Comparison of ENCODE assay signal across 14 cellular contexts in the genomic region with DNA sequence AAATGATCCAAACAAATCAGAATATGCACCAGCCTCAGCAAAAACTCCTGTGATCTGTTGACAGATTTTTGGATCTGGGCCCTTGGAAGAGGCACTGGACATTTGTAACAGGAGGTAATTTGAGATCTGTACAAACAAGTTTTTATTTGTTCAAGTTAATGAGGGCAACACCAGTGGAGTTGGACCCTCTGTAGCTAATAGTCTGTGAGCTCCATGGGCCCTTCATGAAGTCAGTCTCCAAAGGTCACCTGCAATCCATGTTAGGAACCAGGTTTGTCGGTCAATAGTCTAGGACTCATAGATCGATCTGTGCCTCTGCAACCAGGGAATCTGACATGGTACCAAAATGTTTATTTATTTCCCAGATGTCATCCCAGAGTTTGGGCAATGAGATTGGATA. TPM values are rescaled to one million over a fixed set of nuclear protein-coding genes. Genes with fewer than 3 reads are reported as not detected.
DNase-seq lines count a peak whose midpoint lies in the region; ATAC-seq lines count a peak whose summit lies in the region.
"Had no signal": no experiment of that assay in that cellular context is flagged by ENCODE, and none has a peak within 500 bp of the region (broad histone marks: within the 10 kb centered on the region; RNA-seq: fewer than 3 reads in every experiment).

No MANE protein-coding gene starts in this region.

- ATAC-seq in left lobe of liver (peak; percentile 95), HG02610 (IDR thresholded peaks at IDR 0.05; ENCODE audit: unreplicated experiment) (no peak), GM19467 (IDR thresholded peaks at IDR 0.05; ENCODE audit: unreplicated experiment) (no peak)
- ATAC-seq: activated naive CD8-positive, alpha-beta T cell treated with anti-CD3 and anti-CD28 coated beads, Interleukin-2, amount 50 U/mL, for 24 hours had no signal

- peak; percentile 58 for DNase-seq in DMS153 treated with DMSO at 0.1 percent for 48 hours (lab: John Stamatoyannopoulos, UW; ENCODE audit: unreplicated experiment)
- peak; percentile 92 for DNase-seq in NCI-H146 treated with DMSO at 0.1 percent for 48 hours (lab: John Stamatoyannopoulos, UW; ENCODE audit: unreplicated experiment)
- DNase-seq in SHP77 treated with DMSO at 0.1 percent for 48 hours (lab: John Stamatoyannopoulos, UW), result peak; percentile 99
- peak; percentile 80 for DNase-seq in left lobe of liver (ENCODE audit: low spot score)
- no peak for DNase-seq in putamen (ENCODE audit: low spot score)
- no peak for DNase-seq in NCI-H1694 (lab: John Stamatoyannopoulos, UW)
- DNase-seq: activated naive CD8-positive, alpha-beta T cell treated with anti-CD3 and anti-CD28 coated beads, Interleukin-2, amount 50 U/mL, for 24 hours; HCEC 1CT; NCI-H524; SJCRH30; stimulated activated CD4-positive, alpha-beta T cell treated with anti-CD3 and anti-CD28 coated beads, Interleukin-2, amount 100 ng/mL, for 24 hours; WERI-Rb-1 had no signal

RNA-seq across cellular contexts. Expression of a gene that starts 40.9 kb away (rescaled TPM):
- 15.6 TPM for total RNA-seq in left lobe of liver

Comparison
In these comparisons a context has a peak if more than half of its experiments do, and no peak if none do; other contexts are left out.
1. DNase-seq: peak in DMS153 treated with DMSO at 0.1 percent for 48 hours (single experiment), NCI-H146 treated with DMSO at 0.1 percent for 48 hours (single experiment), SHP77 treated with DMSO at 0.1 percent for 48 hours (single experiment) and left lobe of liver (single experiment); none in putamen (single experiment) and NCI-H1694 (single experiment).